In genomic region chr1:155127672-155128468, GRCh38 we compare ENCODE assay signal across 8 cellular contexts. TPM values are rescaled to one million over a fixed set of nuclear protein-coding genes. Genes with fewer than 3 reads are reported as not detected.
DNase-seq lines count a peak whose midpoint lies in the region; ATAC-seq, FAIRE-seq and TF ChIP-seq lines count a peak whose summit lies in the region.

Gene EFNA1 (plus strand): TSS chr1:155127876. CDS start chr1:155127978, 102 bp downstream.

- no peak for TF ChIP-seq CTCF in GM12878 (IDR thresholded peaks at IDR 0.05 in 2 of 3, conservative IDR thresholded peaks at IDR 0.05 in 1 of 3; ENCODE audit: control insufficient read depth in 2 of 3, extremely low read depth in 1 of 3, insufficient read depth in 1 of 3, low read depth in 3 of 3, low read length in 3 of 3)
- TF ChIP-seq CTCF in progenitor cell of endocrine pancreas (IDR thresholded peaks at IDR 0.05; ENCODE audit: unreplicated experiment) = no peak

- POLR2A ChIA-PET in activated CD4-positive, alpha-beta T cell treated with anti-CD3 and anti-CD28 coated beads for 36 hours (lab: Charles Lee) = interaction anchor here (0.7 to 0.8 kb wide), 2 partner anchors 43 to 732 kb away, joined by 3 read pairs; no protein-coding TSS in a partner anchor
- POLR2A ChIA-PET in GM12878 (lab: Charles Lee) = interaction anchor here (0.7 kb wide), 1 partner anchor 79 kb away, joined by 4 read pairs; no protein-coding TSS in a partner anchor

- H3K27me3 ChIP-seq in SJSA1 (replicated peaks) (peaks cover 23% of the 10 kb centered on the region), GM12878 (replicated peaks in 1 of 2; ENCODE audit: control insufficient read depth in 2 of 2, insufficient read depth in 2 of 2, low read length in 1 of 2) (peaks cover 14 to 24% of the 10 kb centered on the region in 2 experiments)

- peak within 1 kb of the TSS; percentile 55 for H3K27ac Mint-ChIP-seq in activated CD4-positive, alpha-beta T cell treated with anti-CD3 and anti-CD28 coated beads for 36 hours
- peak within 1 kb of the TSS; percentile 93 for H3K27ac Mint-ChIP-seq in progenitor cell of endocrine pancreas

- H3K79me2 ChIP-seq in GM12878 (ENCODE audit: control insufficient read depth, insufficient read depth, low read length) = no peaks in the 10 kb centered on the region

- peak within 1 kb of the TSS; percentile 15 for H2AFZ ChIP-seq in GM12878 (ENCODE audit: control insufficient read depth, low read depth, low read length)

- no peaks in the 10 kb centered on the region for H3K9me3 Mint-ChIP-seq in activated CD4-positive, alpha-beta T cell treated with anti-CD3 and anti-CD28 coated beads for 36 hours (ENCODE audit: low read depth)
- H3K9me3 Mint-ChIP-seq in progenitor cell of endocrine pancreas (ENCODE audit: low read depth) = no peaks in the 10 kb centered on the region

- H3K9me3 ChIP-seq in SJSA1 (replicated peaks) (no peaks in the 10 kb centered on the region), GM12878 (replicated peaks; ENCODE audit: control insufficient read depth, insufficient read depth, low read length) (no peaks in the 10 kb centered on the region)

- H3K36me3 Mint-ChIP-seq in activated CD4-positive, alpha-beta T cell treated with anti-CD3 and anti-CD28 coated beads for 36 hours (ENCODE audit: low read depth) = no peaks in the 10 kb centered on the region
- H3K36me3 Mint-ChIP-seq in progenitor cell of endocrine pancreas (ENCODE audit: insufficient read depth) = peaks cover 3% of the 10 kb centered on the region

- H3K4me3 Mint-ChIP-seq in activated CD4-positive, alpha-beta T cell treated with anti-CD3 and anti-CD28 coated beads for 36 hours = peak within 1 kb of the TSS; percentile 66
- peak within 1 kb of the TSS; percentile 81 for H3K4me3 Mint-ChIP-seq in progenitor cell of endocrine pancreas (ENCODE audit: low read depth)

- H4K20me1 ChIP-seq in GM12878 (ENCODE audit: control insufficient read depth, insufficient read depth) = no peaks in the 10 kb centered on the region

- no peak for FAIRE-seq in GM12878 (lab: Jason Lieb, UNC)

- H3K4me1 Mint-ChIP-seq in activated CD4-positive, alpha-beta T cell treated with anti-CD3 and anti-CD28 coated beads for 36 hours = peaks cover 32% of the 10 kb centered on the region
- H3K4me1 Mint-ChIP-seq in progenitor cell of endocrine pancreas (ENCODE audit: low read depth) = peaks cover 41% of the 10 kb centered on the region

- peaks cover 20% of the 10 kb centered on the region for H3K27me3 Mint-ChIP-seq in activated CD4-positive, alpha-beta T cell treated with anti-CD3 and anti-CD28 coated beads for 36 hours
- H3K27me3 Mint-ChIP-seq in progenitor cell of endocrine pancreas = peaks cover 36% of the 10 kb centered on the region

- H3K4me1 ChIP-seq in SJSA1 (replicated peaks) (peaks cover 65% of the 10 kb centered on the region), GM12878 (ENCODE audit: control insufficient read depth, insufficient read depth, low read length) (peaks cover 14% of the 10 kb centered on the region)

- TF ChIP-seq RAD21 in GM12878 (IDR thresholded peaks at IDR 0.05; ENCODE audit: insufficient read depth, low read depth, low read length) = no peak

- peak within 1 kb of the TSS; percentile 75 for H3K4me2 ChIP-seq in GM12878 (ENCODE audit: control insufficient read depth, insufficient read depth)

- TF ChIP-seq POLR2A in GM12878 (IDR thresholded peaks at IDR 0.05; ENCODE audit: low read depth, low read length) = no peak

- SMC1A ChIA-PET in GM12878 (lab: Charles Lee; ENCODE audit: uncharacterized antibody, unreplicated experiment) = no interaction called here

- RAD21 ChIA-PET in GM12878 (lab: Charles Lee; ENCODE audit: unreplicated experiment) = interaction anchor here (1.1 kb wide), 1 partner anchor 41 kb away, joined by 4 read pairs; no protein-coding TSS in a partner anchor

- CTCF ChIA-PET in activated CD4-positive, alpha-beta T cell treated with anti-CD3 and anti-CD28 coated beads for 36 hours (lab: Charles Lee) = interaction anchor here (0.8 to 3.4 kb wide), 7 partner anchors 36 to 50 kb away, joined by 3 to 10 read pairs (median 4); partner anchors contain the start of gene KRTCAP2
- CTCF ChIA-PET in GM12878 (lab: Yijun Ruan, JAX) = interaction anchor here (0.6 to 1.2 kb wide), 4 partner anchors 13 to 43 kb away, joined by 3 to 4 read pairs (median 4); no protein-coding TSS in a partner anchor

- no TSS peak for BruUV-seq in GM12878 (replicated peaks; lab: Mats Ljungman, UMichigan)

- intact Hi-C loops in activated CD4-positive, alpha-beta T cell treated with anti-CD3 and anti-CD28 coated beads for 36 hours (cut with DNase I, micrococcal nuclease) = loop anchor here in 1 of 2 experiments (5.0 kb wide), 1 partner anchor 36 kb away; no protein-coding TSS in a partner anchor
- intact Hi-C loops in GM12878 (cut with micrococcal nuclease; ENCODE audit: unreplicated experiment) = no loop called here

- WGBS in GM12878 (ENCODE audit: insufficient coverage, insufficient replicate concordance, low lambda C conversion rate, missing lambda C conversion rate) = 17% methylated on average over 23 of the region's 45 CpGs

- peak within 1 kb of the TSS; percentile 37 for H3K4me3 ChIP-seq in SJSA1
- peak within 1 kb of the TSS; percentile 34; the same call in 1 of the 2 replicates for H3K4me3 ChIP-seq in GM12878

- in situ Hi-C loops in GM12878 (cut with MboI) = no loop called here

- no peak for TF ChIP-seq EP300 in GM12878 (IDR thresholded peaks at IDR 0.05; ENCODE audit: borderline replicate concordance in 1 of 2, control insufficient read depth in 1 of 2, low read depth in 2 of 2, low read length in 2 of 2)

- H3K36me3 ChIP-seq in SJSA1 (no peaks in the 10 kb centered on the region), GM12878 (ENCODE audit: control insufficient read depth in 2 of 2, insufficient read depth in 2 of 2, low read length in 1 of 2) (no peaks in the 10 kb centered on the region)

- peak; percentile 48 for ATAC-seq in activated CD4-positive, alpha-beta T cell treated with anti-CD3 and anti-CD28 coated beads for 36 hours
- peak; percentile 78 for ATAC-seq in GM12878
- ATAC-seq in GM21528 (IDR thresholded peaks at IDR 0.05; ENCODE audit: low FRiP score, unreplicated experiment) = no peak

- H3K27ac ChIP-seq in SJSA1 (no peak within 1 kb of the TSS; the same call in 1 of the 2 replicates), GM12878 (ENCODE audit: control insufficient read depth, insufficient read depth) (no peak within 1 kb of the TSS)

- peak; percentile 55 for DNase-seq in activated CD4-positive, alpha-beta T cell treated with anti-CD3 and anti-CD28 coated beads for 36 hours
- no peak for DNase-seq in activated CD4-positive, alpha-beta T cell treated with anti-CD3 and anti-CD28 coated beads for 1 hour
- DNase-seq in SJSA1 (ENCODE audit: low read depth in 1 of 2, low spot score in 2 of 2) = peak in 1 of 2 experiments; percentile 42
- DNase-seq in GM12878 (ENCODE audit: low read depth, low spot score) = no peak
- DNase-seq in hippocampal formation (lab: John Stamatoyannopoulos, UW) = peak; percentile 35 to 81
- DNase-seq in progenitor cell of endocrine pancreas (ENCODE audit: low spot score, unreplicated experiment) = peak; percentile 37
- no peak for DNase-seq in T1000 (lab: John Stamatoyannopoulos, UW)

- peak within 1 kb of the TSS; percentile 38; the same call in 1 of the 2 replicates for H3K9ac ChIP-seq in GM12878 (ENCODE audit: control insufficient read depth, insufficient read depth, low read length)

TF ChIP-seq in GM12878, 131 proteins besides CTCF, POLR2A, EP300 and RAD21:
- no peak for TF ChIP-seq ELK1 (IDR thresholded peaks at IDR 0.05; ENCODE audit: low read depth, low read length)
- TF ChIP-seq JUND (IDR thresholded peaks at IDR 0.05; ENCODE audit: low read depth, low read length) = no peak
- peak; percentile 17; the same call in 1 of the 2 replicates for TF ChIP-seq LARP7 (IDR thresholded peaks at IDR 0.05)
- no peak for TF ChIP-seq KLF5 (IDR thresholded peaks at IDR 0.05; ENCODE audit: partially characterized antibody)
- peak; percentile 19 for TF ChIP-seq SUZ12 (IDR thresholded peaks at IDR 0.05; ENCODE audit: unreplicated experiment)
- TF ChIP-seq WRNIP1 (IDR thresholded peaks at IDR 0.05; ENCODE audit: borderline replicate concordance, low read depth, low read length) = no peak

RNA-seq across cellular contexts. Expression of gene EFNA1, which starts in this region (rescaled TPM):
- total RNA-seq in activated CD4-positive, alpha-beta T cell treated with anti-CD3 and anti-CD28 coated beads for 36 hours = 1 to 10 TPM in 1 of 2 experiments, under 1 TPM in 1; 0.82 to 1.1 TPM
- 0.89 and 0.91 TPM in 2 replicates for total RNA-seq in SJSA1 (2014; rRNA removed; shearing (Covaris generic))
- 1.3 and 1.4 TPM in 2 replicates for total RNA-seq in GM12878 (2013; cell fraction: nucleolus; rRNA removed)
- total RNA-seq in GM12878 (2014; rRNA removed) = 0.05 TPM in 1 of 2 replicates, not detected in the other
- total RNA-seq in GM12878 (2014; rRNA removed; fragmentation: Illumina TruSeq; extraction: Trizol) = not detected in 2 replicates
- total RNA-seq in GM12878 (2021) = 0.28 TPM in 1 of 2 replicates, not detected in the other
- polyA plus RNA-seq in GM12878 (2011; ENCODE audit: low read depth) = not detected
- 4.6 and 7.5 TPM in 2 replicates for polyA plus RNA-seq in GM12878 (2011; rRNA removed)
- 7.8 and 9.4 TPM in 2 replicates for polyA plus RNA-seq in GM12878 (2011; cell fraction: cytosol; rRNA removed)
- 4.4 and 8.5 TPM in 2 replicates for polyA plus RNA-seq in GM12878 (2011; cell fraction: nucleus; rRNA removed)
- polyA plus RNA-seq in GM12878 (2012) = 0.18 and 0.55 TPM in 2 replicates
- 0.13 TPM in 1 of 2 replicates, not detected in the other for polyA plus RNA-seq in GM12878 (2014; fragmentation: Illumina TruSeq; extraction: Trizol)
- polyA plus RNA-seq in GM12878 (2014; fragmentation: Nextera tagmentation; extraction: Ambion mirVana) = under 1 TPM in 1 of 2 experiments, not detected in 1; 0.19 TPM
- not detected in 2 replicates for polyA plus RNA-seq in GM12878 (2014; rRNA removed)
- polyA plus RNA-seq in GM12878 (2016; fragmentation: Nextera tagmentation; extraction: Ambion mirVana) = under 1 TPM; 0.13 to 0.44 TPM
- 6.3 and 7.3 TPM in 2 replicates for polyA minus RNA-seq in GM12878 (2011; rRNA and poly(A)+ RNA removed)
- polyA minus RNA-seq in GM12878 (2011; cell fraction: cytosol; rRNA and poly(A)+ RNA removed) = 10.4 and 11.4 TPM in 2 replicates
- 2.4 and 3.7 TPM in 2 replicates for polyA minus RNA-seq in GM12878 (2011; cell fraction: nucleus; rRNA and poly(A)+ RNA removed)
- 22.1 and 22.2 TPM in 2 replicates for total RNA-seq in progenitor cell of endocrine pancreas

Comparison
In these comparisons a context has a peak if more than half of its experiments do, and no peak if none do; other contexts are left out.
1. DNase-seq: peak in activated CD4-positive, alpha-beta T cell treated with anti-CD3 and anti-CD28 coated beads for 36 hours (single experiment), hippocampal formation (2 of 2) and progenitor cell of endocrine pancreas (single experiment); none in activated CD4-positive, alpha-beta T cell treated with anti-CD3 and anti-CD28 coated beads for 1 hour (single experiment), GM12878 (single experiment) and T1000 (single experiment).